In genomic region chr1:209743145-209743482, GRCh38 we compare ENCODE assay signal across 9 cellular contexts. TPM values are rescaled to one million over a fixed set of nuclear protein-coding genes. Genes with fewer than 3 reads are reported as not detected.
DNase-seq lines count a peak whose midpoint lies in the region; ATAC-seq and TF ChIP-seq lines count a peak whose summit lies in the region.
"Had no signal": no experiment of that assay in that cellular context is flagged by ENCODE, and none has a peak within 500 bp of the region (broad histone marks: within the 10 kb centered on the region; RNA-seq: fewer than 3 reads in every experiment).

No MANE protein-coding gene starts in this region.

- peak overlapping the region in 2 of 3 donors; percentile 60 to 81 for H3K27ac ChIP-seq in right lobe of liver

- no peaks in the 10 kb centered on the region for H3K36me3 ChIP-seq in right lobe of liver

- no peak overlapping the region for H3K4me3 ChIP-seq in right lobe of liver

- DNase-seq in A172 (ENCODE audit: low spot score) (peak; percentile 72), H4 (ENCODE audit: low spot score) (peak; percentile 27), astrocyte of the hippocampus (ENCODE audit: low read depth, low spot score) (peak; percentile 88), right lobe of liver (peak; percentile 68 to 77 (median 68))
- no peak for DNase-seq in activated T-cell treated with anti-CD3 and anti-CD28 coated beads, Interleukin-2, amount 50 U/mL, for 48 hours
- DNase-seq: Caco-2 had no signal

- peak; percentile 18 for TF ChIP-seq POLR2A in right lobe of liver (IDR thresholded peaks at IDR 0.05)

- WGBS in right lobe of liver (ENCODE audit: insufficient coverage, low coverage, low lambda C conversion rate, missing lambda C conversion rate): 0% methylated on average over 1 of the region's 2 CpGs

- ATAC-seq in right lobe of liver: peak; percentile 1 to 36 (median 19)
- ATAC-seq in HG03378 (IDR thresholded peaks at IDR 0.05; ENCODE audit: unreplicated experiment): no peak
- ATAC-seq in HG02884 (IDR thresholded peaks at IDR 0.05; ENCODE audit: unreplicated experiment): no peak
- no peak for ATAC-seq in HG03039 (IDR thresholded peaks at IDR 0.05; ENCODE audit: unreplicated experiment)

- no peak for TF ChIP-seq CTCF in right lobe of liver (IDR thresholded peaks at IDR 0.05)

- H3K27me3 ChIP-seq in right lobe of liver: no peaks in the 10 kb centered on the region

- intact Hi-C loops in right lobe of liver (cut with DNase I): loop anchor here in 1 of 2 donors (10.0 kb wide), 1 partner anchor 48 kb away; no protein-coding TSS in a partner anchor

- H3K9me3 ChIP-seq in right lobe of liver: no peaks in the 10 kb centered on the region
- H3K9me3 ChIP-seq: Caco-2 had no signal

- H3K4me1 ChIP-seq in right lobe of liver: peaks cover 0 to 29% (median 6%) of the 10 kb centered on the region in 4 donors

RNA-seq across cellular contexts. Expression of gene TRAF3IP3, which starts 12.7 kb away (rescaled TPM):
- not detected in 2 replicates for total RNA-seq in A172 (2014; rRNA removed; shearing (Covaris generic))
- total RNA-seq in H4 (2014; rRNA removed; shearing (Covaris generic)): not detected in 2 replicates
- total RNA-seq in right lobe of liver: 1 to 10 TPM in 5 of 6 experiments, under 1 TPM in 1; 0.95 to 7.7 (median 1.6) TPM
- total RNA-seq: Caco-2 had no signal

RNA-seq across cellular contexts. Expression of gene HSD11B1, which starts 38.5 kb away (rescaled TPM):
- total RNA-seq in A172 (2014; rRNA removed; shearing (Covaris generic)): 0.69 and 1.5 TPM in 2 replicates
- 0.08 TPM in 1 of 2 replicates, not detected in the other for total RNA-seq in H4 (2014; rRNA removed; shearing (Covaris generic))
- 100 to 1,000 TPM; 281 to 749 (median 512) TPM for total RNA-seq in right lobe of liver
- total RNA-seq: Caco-2 had no signal

RNA-seq across cellular contexts. Expression of gene C1orf74, which starts 41.2 kb away (rescaled TPM):
- 5.0 and 6.6 TPM in 2 replicates for total RNA-seq in A172 (2014; rRNA removed; shearing (Covaris generic))
- total RNA-seq in H4 (2014; rRNA removed; shearing (Covaris generic)): 5.0 and 6.1 TPM in 2 replicates
- 1 to 10 TPM in 3 of 6 experiments, under 1 TPM in 3; 0.81 to 1.6 (median 1.0) TPM for total RNA-seq in right lobe of liver

Comparison
In these comparisons a context has a peak if more than half of its experiments do, and no peak if none do; other contexts are left out.
1. DNase-seq: peak in A172 (single experiment), H4 (single experiment), astrocyte of the hippocampus (single experiment) and right lobe of liver (3 of 3); none in activated T-cell treated with anti-CD3 and anti-CD28 coated beads, Interleukin-2, amount 50 U/mL, for 48 hours (0 of 2).
2. ATAC-seq: peak in right lobe of liver (4 of 4); none in HG03378 (single experiment), HG02884 (single experiment) and HG03039 (single experiment).
3. RNA of gene HSD11B1, which starts 38.5 kb away (total RNA-seq): 281 to 749 TPM in right lobe of liver; 0.69 to 1.5 TPM in A172 and 0.08 TPM in H4; every median in the first group is over 100 times any median in the second.